In the genomic region with DNA sequence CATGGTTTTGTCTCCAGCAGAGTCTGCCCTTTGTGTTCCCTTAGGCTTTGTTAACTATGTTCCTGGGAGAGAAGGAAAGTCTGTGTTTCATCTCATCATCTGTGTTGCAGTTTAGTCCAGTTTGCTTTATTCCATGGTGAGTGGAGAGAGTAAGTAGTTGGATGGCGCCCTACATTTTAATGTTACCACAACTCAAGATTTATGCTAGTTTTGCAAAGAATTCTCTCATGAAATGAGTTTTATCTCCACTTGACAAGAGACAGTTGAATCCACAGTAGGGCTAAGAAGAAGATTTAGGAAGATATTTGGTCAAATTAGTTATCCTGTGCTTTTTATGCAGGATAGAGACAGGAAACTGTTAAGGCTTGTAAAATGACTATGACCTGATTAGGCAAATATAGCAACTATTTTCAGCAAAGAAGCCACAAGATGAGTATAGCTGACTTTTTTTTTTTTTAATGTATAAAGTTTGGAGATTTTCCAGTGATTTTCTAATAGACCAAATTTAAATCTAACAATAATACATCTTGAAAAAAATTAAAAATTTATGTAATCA, we compare ENCODE assay signal across 18 cellular contexts. TPM values are rescaled to one million over a fixed set of nuclear protein-coding genes. Genes with fewer than 3 reads are reported as not detected.
DNase-seq lines count a peak whose midpoint lies in the region; TF ChIP-seq lines count a peak whose summit lies in the region.
"Had no signal": no experiment of that assay in that cellular context is flagged by ENCODE, and none has a peak within 500 bp of the region (broad histone marks: within the 10 kb centered on the region; RNA-seq: fewer than 3 reads in every experiment).

No MANE protein-coding gene starts in this region.

- no TSS peak for BruUV-seq in A673 (replicated peaks; lab: Mats Ljungman, UMichigan)

- H3K27me3 Mint-ChIP-seq in brain (peaks cover 4% of the 10 kb centered on the region), neural crest cell (ENCODE audit: low read depth) (no peaks in the 10 kb centered on the region), nephron progenitor cell (ENCODE audit: low read depth, poor library complexity) (no peaks in the 10 kb centered on the region), CD14-positive monocyte (ENCODE audit: low read depth in 3 of 3) (peaks cover 0 to 1% (median 0%) of the 10 kb centered on the region in 3 donors)
- peaks cover 55% of the 10 kb centered on the region for H3K27me3 Mint-ChIP-seq in activated T-helper 2 cell treated with anti-CD3 and anti-CD28 coated beads, Interferon-gamma antibody, Interleukin-2, Interleukin-4, amounts not matched to agents 10 μg/mL and 5 μg/mL and 100 μg/mL, durations not matched to agents 14 hours and 24 hours and 36 hours (ENCODE audit: low read depth)
- H3K27me3 Mint-ChIP-seq: B cell; CD4-positive, CD25-positive, alpha-beta regulatory T cell had no signal

- TF ChIP-seq CTCF in A673 (conservative IDR thresholded peaks at IDR 0.05; ENCODE audit: low read depth, low read length) (no peak), Loucy (conservative IDR thresholded peaks at IDR 0.05; ENCODE audit: low read length) (no peak), brain (conservative IDR thresholded peaks at IDR 0.05) (no peak), neural crest cell (conservative IDR thresholded peaks at IDR 0.05) (no peak), nephron progenitor cell (IDR thresholded peaks at IDR 0.05) (no peak), CD14-positive monocyte (IDR thresholded peaks at IDR 0.05) (no peak)

- H3K4me3 Mint-ChIP-seq in brain (peak overlapping the region in 1 of 5 experiments; percentile 27), neural crest cell (no peak overlapping the region), nephron progenitor cell (no peak overlapping the region), CD14-positive monocyte (no peak overlapping the region)
- no peak overlapping the region for H3K4me3 Mint-ChIP-seq in activated T-helper 2 cell treated with anti-CD3 and anti-CD28 coated beads, Interferon-gamma antibody, Interleukin-2, Interleukin-4, amounts not matched to agents 10 μg/mL and 5 μg/mL and 100 μg/mL, durations not matched to agents 14 hours and 24 hours and 36 hours (ENCODE audit: low read depth)
- H3K4me3 Mint-ChIP-seq: B cell; CD4-positive, CD25-positive, alpha-beta regulatory T cell had no signal

- H3F3A ChIP-seq in Loucy (ENCODE audit: low read depth), result no peaks in the 10 kb centered on the region

- peaks cover 9% of the 10 kb centered on the region for H3K4me1 ChIP-seq in A673 (ENCODE audit: insufficient read depth, low read length, poor library complexity, severe bottlenecking)
- H3K4me1 ChIP-seq in Loucy (ENCODE audit: insufficient read depth, low read length, poor library complexity, severe bottlenecking), result peaks cover 44% of the 10 kb centered on the region

- peak; percentile 58 for DNase-seq in A673 (ENCODE audit: low spot score)
- no peak for DNase-seq in neural crest cell (ENCODE audit: low read depth, low spot score)
- no peak for DNase-seq in activated T-helper 2 cell treated with anti-CD3 and anti-CD28 coated beads, Interferon-gamma antibody, Interleukin-2, Interleukin-4, amounts not matched to agents 10 μg/mL and 5 μg/mL and 100 μg/mL, durations not matched to agents 14 hours and 24 hours and 36 hours (ENCODE audit: low spot score)
- no peak for DNase-seq in NCI-H748 (lab: John Stamatoyannopoulos, UW; ENCODE audit: unreplicated experiment)
- DNase-seq in nephron progenitor cell, result no peak
- DNase-seq in CD14-positive monocyte (ENCODE audit: low spot score), result no peak
- DNase-seq: Calu3; CD4-positive, CD25-positive, alpha-beta regulatory T cell; NCI-H1048; NCI-H1436 treated with DMSO at 0.1 percent for 48 hours; NCI-H2029; NCI-H345; NCI-H524 treated with DMSO at 0.1 percent for 48 hours; SJCRH30 had no signal

- H3K27me3 ChIP-seq in A673 (replicated peaks; ENCODE audit: insufficient read depth, low read depth, low read length, poor library complexity) (no peaks in the 10 kb centered on the region), Loucy (ENCODE audit: insufficient read depth, low read length, poor library complexity, severe bottlenecking) (no peaks in the 10 kb centered on the region)
- H3K27me3 ChIP-seq: SJCRH30 had no signal

- H3K27ac Mint-ChIP-seq in brain (peak overlapping the region in 4 of 5 experiments; percentile 62 to 81 (median 69)), neural crest cell (ENCODE audit: unreplicated experiment) (peak overlapping the region; percentile 9), nephron progenitor cell (no peak overlapping the region), CD14-positive monocyte (no peak overlapping the region)
- no peak overlapping the region for H3K27ac Mint-ChIP-seq in activated T-helper 2 cell treated with anti-CD3 and anti-CD28 coated beads, Interferon-gamma antibody, Interleukin-2, Interleukin-4, amounts not matched to agents 10 μg/mL and 5 μg/mL and 100 μg/mL, durations not matched to agents 14 hours and 24 hours and 36 hours
- H3K27ac Mint-ChIP-seq: B cell; CD4-positive, CD25-positive, alpha-beta regulatory T cell had no signal

- POLR2A ChIA-PET in A673 (lab: Charles Lee; ENCODE audit: low non-redundant PET), result no interaction called here

- intact Hi-C loops in A673 (cut with micrococcal nuclease; ENCODE audit: unreplicated experiment), result no loop called here
- intact Hi-C loops in activated T-helper 2 cell treated with anti-CD3 and anti-CD28 coated beads, Interferon-gamma antibody, Interleukin-2, Interleukin-4, amounts not matched to agents 10 μg/mL and 5 μg/mL and 100 μg/mL, durations not matched to agents 14 hours and 24 hours and 36 hours (cut with micrococcal nuclease), result no loop called here
- intact Hi-C loops in CD14-positive monocyte (cut with micrococcal nuclease), result no loop called here

- H3K9ac ChIP-seq in Loucy (ENCODE audit: low read depth, low read length, poor library complexity, severe bottlenecking), result no peak overlapping the region

- H3K27ac ChIP-seq in A673 (ENCODE audit: low read depth, low read length, poor library complexity, severe bottlenecking), result peak overlapping the region; percentile 50
- H3K27ac ChIP-seq: 22Rv1, SJCRH30 had no signal

- H3K36me3 ChIP-seq in A673 (ENCODE audit: insufficient read depth, low read length, poor library complexity, severe bottlenecking) (no peaks in the 10 kb centered on the region), Loucy (ENCODE audit: insufficient read depth, low read length) (no peaks in the 10 kb centered on the region)

- H3K4me3 ChIP-seq in A673 (ENCODE audit: low read depth, low read length, poor library complexity, severe bottlenecking), result no peak overlapping the region
- peak overlapping the region; percentile 1 for H3K4me3 ChIP-seq in Loucy (ENCODE audit: low read length, poor library complexity, severe bottlenecking)
- H3K4me3 ChIP-seq: SJCRH30 had no signal

- H3K4me2 ChIP-seq in Loucy (ENCODE audit: low read depth, low read length, poor library complexity, severe bottlenecking), result peak overlapping the region; percentile 45

- H4K20me1 ChIP-seq in Loucy (ENCODE audit: insufficient read depth, low read length, poor library complexity, severe bottlenecking), result peaks cover 10% of the 10 kb centered on the region

- peaks cover 56% of the 10 kb centered on the region for H3K79me2 ChIP-seq in Loucy (ENCODE audit: insufficient read depth, low read length)

- no peak overlapping the region for H2AFZ ChIP-seq in Loucy (ENCODE audit: low read length)

- CTCF ChIA-PET in A673 (lab: Charles Lee), result interaction anchor here (0.6 kb wide), 1 partner anchor 196 kb away, joined by 13 read pairs; no protein-coding TSS in a partner anchor

- peaks cover 70% of the 10 kb centered on the region for H3K4me1 Mint-ChIP-seq in brain
- H3K4me1 Mint-ChIP-seq in neural crest cell, result peaks cover 34% of the 10 kb centered on the region
- no peaks in the 10 kb centered on the region for H3K4me1 Mint-ChIP-seq in activated T-helper 2 cell treated with anti-CD3 and anti-CD28 coated beads, Interferon-gamma antibody, Interleukin-2, Interleukin-4, amounts not matched to agents 10 μg/mL and 5 μg/mL and 100 μg/mL, durations not matched to agents 14 hours and 24 hours and 36 hours (ENCODE audit: low read depth)
- peaks cover 39% of the 10 kb centered on the region for H3K4me1 Mint-ChIP-seq in nephron progenitor cell
- peaks cover 5% of the 10 kb centered on the region for H3K4me1 Mint-ChIP-seq in CD14-positive monocyte
- H3K4me1 Mint-ChIP-seq: B cell had no signal

- no peaks in the 10 kb centered on the region for H3K9me2 ChIP-seq in Loucy (replicated peaks; ENCODE audit: low read depth, low read length)

- peaks cover 47% of the 10 kb centered on the region for H3K36me3 Mint-ChIP-seq in brain
- H3K36me3 Mint-ChIP-seq in neural crest cell (ENCODE audit: low read depth), result peaks cover 6% of the 10 kb centered on the region
- no peaks in the 10 kb centered on the region for H3K36me3 Mint-ChIP-seq in activated T-helper 2 cell treated with anti-CD3 and anti-CD28 coated beads, Interferon-gamma antibody, Interleukin-2, Interleukin-4, amounts not matched to agents 10 μg/mL and 5 μg/mL and 100 μg/mL, durations not matched to agents 14 hours and 24 hours and 36 hours (ENCODE audit: low read depth)
- H3K36me3 Mint-ChIP-seq in nephron progenitor cell (ENCODE audit: low read depth), result peaks cover 82% of the 10 kb centered on the region
- peaks cover 0 to 1% of the 10 kb centered on the region in 2 donors for H3K36me3 Mint-ChIP-seq in CD14-positive monocyte

- H3K9me3 ChIP-seq in A673 (ENCODE audit: low read depth, low read length, poor library complexity, severe bottlenecking) (no peaks in the 10 kb centered on the region), Loucy (ENCODE audit: insufficient read depth, low read depth, low read length) (no peaks in the 10 kb centered on the region)
- H3K9me3 ChIP-seq: SJCRH30 had no signal

- H3K9me3 Mint-ChIP-seq in brain (peaks cover 0 to 6% (median 5%) of the 10 kb centered on the region in 5 experiments), neural crest cell (peaks cover 3% of the 10 kb centered on the region), nephron progenitor cell (peaks cover 38% of the 10 kb centered on the region), CD14-positive monocyte (peaks cover 0 to 5% (median 4%) of the 10 kb centered on the region in 7 donors)
- peaks cover 6% of the 10 kb centered on the region for H3K9me3 Mint-ChIP-seq in activated T-helper 2 cell treated with anti-CD3 and anti-CD28 coated beads, Interferon-gamma antibody, Interleukin-2, Interleukin-4, amounts not matched to agents 10 μg/mL and 5 μg/mL and 100 μg/mL, durations not matched to agents 14 hours and 24 hours and 36 hours

RNA-seq across cellular contexts. Expression of gene SEPTIN11, which starts 16.6 kb away (rescaled TPM):
- total RNA-seq in A673 (2021) (121 and 125 TPM in 2 replicates), neural crest cell (187 and 192 TPM in 2 replicates)
- polyA plus RNA-seq in brain (ENCODE audit: insufficient read depth, low read depth, low replicate concordance) (35.8 TPM), CD14-positive monocyte (10 to 100 TPM in 1 of 2 donors, 1 to 10 TPM in 1; 8.8 to 14.8 TPM)
- 7.9 and 9.2 TPM in 2 replicates for total RNA-seq in activated T-helper 2 cell treated with anti-CD3 and anti-CD28 coated beads, Interferon-gamma antibody, Interleukin-2, Interleukin-4, amounts not matched to agents 10 μg/mL and 5 μg/mL and 100 μg/mL, durations not matched to agents 14 hours and 24 hours and 36 hours

Comparison
In these comparisons a context has a peak if more than half of its experiments do, and no peak if none do; other contexts are left out.
1. H3K27ac Mint-ChIP-seq: peak in brain (4 of 5) and neural crest cell (single experiment); none in activated T-helper 2 cell treated with anti-CD3 and anti-CD28 coated beads, Interferon-gamma antibody, Interleukin-2, Interleukin-4, amounts not matched to agents 10 μg/mL and 5 μg/mL and 100 μg/mL, durations not matched to agents 14 hours and 24 hours and 36 hours (single experiment), nephron progenitor cell (single experiment) and CD14-positive monocyte (0 of 7).
2. RNA of gene SEPTIN11, which starts 16.6 kb away (total RNA-seq): 187 to 192 TPM in neural crest cell and 121 to 125 TPM in A673; 7.9 to 9.2 TPM in activated T-helper 2 cell treated with anti-CD3 and anti-CD28 coated beads, Interferon-gamma antibody, Interleukin-2, Interleukin-4, amounts not matched to agents 10 μg/mL and 5 μg/mL and 100 μg/mL, durations not matched to agents 14 hours and 24 hours and 36 hours; every median in the first group is over 10 times any median in the second.